In the genomic region with DNA sequence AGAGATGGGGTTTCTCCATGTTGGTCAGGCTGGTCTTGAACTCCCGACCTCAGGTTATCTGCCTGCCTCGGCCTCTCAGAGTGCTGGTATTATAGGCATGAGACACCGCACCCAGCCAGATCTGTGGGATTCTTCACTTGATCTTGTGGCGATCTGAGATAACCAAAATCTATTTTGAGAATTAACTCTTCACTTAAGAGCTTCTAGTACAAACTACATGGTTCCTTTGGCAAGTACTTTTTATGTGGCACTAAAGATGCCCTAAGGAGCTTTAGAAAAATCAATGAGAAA, we compare ENCODE assay signal across 26 cellular contexts.
"Had no signal": no experiment of that assay in that cellular context is flagged by ENCODE, and none has a peak within 500 bp of the region (broad histone marks: within the 10 kb centered on the region; RNA-seq: fewer than 3 reads in every experiment).

No MANE protein-coding gene starts in this region.

- H3K36me3 ChIP-seq: MG63, Peyer's patch had no signal

- DNase-seq: activated B cell treated with CpG ODN at 0.5 μM for 24 hours; activated CD4-positive, alpha-beta T cell treated with anti-CD3 and anti-CD28 coated beads for 1 hour; activated CD4-positive, alpha-beta T cell treated with anti-CD3 and anti-CD28 coated beads, Interleukin-2, amount 10 ng/mL, durations not matched to agents 24 days and 14 days; activated CD4-positive, alpha-beta T cell treated with anti-CD3 and anti-CD28 coated beads, Interleukin-2, amount 50 U/mL, for 48 hours; activated effector memory CD4-positive, alpha-beta T cell treated with anti-CD3 and anti-CD28 coated beads, Interleukin-2, amount 50 U/mL, for 16 hours; activated naive CD4-positive, alpha-beta T cell treated with Interleukin-2 at 50 U/mL for 16 hours; activated naive CD8-positive, alpha-beta T cell treated with anti-CD3 and anti-CD28 coated beads, Interleukin-2, amount 50 U/mL, for 24 hours; activated T-cell treated with anti-CD3 and anti-CD28 coated beads, Interleukin-2, amount 50 U/mL, for 4 hours; amygdala; MG63; MV-4-11; NCI-H1092 treated with DMSO at 0.1 percent for 48 hours; NCI-H1417 treated with DMSO at 0.1 percent for 48 hours; NCI-H1694; NCI-H2029; NCI-H2107; NCI-H2171 treated with DMSO at 0.1 percent for 48 hours; NCI-H226; NCI-H526; NCI-H774; Peyer's patch; SHP77 treated with DMSO at 0.1 percent for 48 hours; T-cell; T-helper 2 cell; T1000 had no signal

- H3K27me3 ChIP-seq: MG63, Peyer's patch had no signal

- H3K4me3 ChIP-seq: MG63, Peyer's patch had no signal

- H3K4me1 ChIP-seq: Peyer's patch had no signal

- ATAC-seq: activated naive CD4-positive, alpha-beta T cell treated with anti-CD3 and anti-CD28 coated beads, Interleukin-2, amount 50 U/mL, for 72 hours; activated naive CD8-positive, alpha-beta T cell treated with anti-CD3 and anti-CD28 coated beads, Interleukin-2, amount 50 U/mL, for 24 hours; activated T-cell treated with anti-CD3 and anti-CD28 coated beads, Interleukin-2, amount 50 U/mL, for 4 hours; T-cell had no signal

- H3K27ac ChIP-seq: Peyer's patch had no signal
